ENCODE assay signal across 8 cellular contexts in the genomic region with DNA sequence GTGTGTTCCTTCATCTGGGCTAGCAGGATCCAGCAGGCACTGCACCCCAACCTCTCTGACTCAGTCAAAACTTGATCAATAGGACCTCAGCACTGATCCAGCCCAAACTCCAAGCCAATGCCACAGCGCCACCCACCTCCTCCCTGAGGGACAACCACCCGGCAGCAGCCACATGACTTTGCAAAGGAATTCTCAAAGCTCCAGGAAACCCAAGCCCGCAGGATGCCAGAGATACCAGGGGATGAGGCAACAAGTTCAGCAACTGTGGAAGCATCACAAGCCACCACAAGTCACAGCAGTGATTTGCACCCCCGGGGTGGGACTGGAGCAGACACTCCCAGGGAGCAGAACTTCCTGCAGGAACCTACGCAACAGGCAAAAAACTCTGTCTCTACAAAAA. TPM values are rescaled to one million over a fixed set of nuclear protein-coding genes. Genes with fewer than 3 reads are reported as not detected.
DNase-seq lines count a peak whose midpoint lies in the region; ATAC-seq and TF ChIP-seq lines count a peak whose summit lies in the region.

No MANE protein-coding gene starts in this region.

- intact Hi-C loops in sciatic nerve (cut with DNase I): no loop called here

- peak overlapping the region; percentile 98 for H3K27ac ChIP-seq in RWPE2 (ENCODE audit: poor library complexity, severe bottlenecking)
- peak overlapping the region; percentile 97 for H3K27ac ChIP-seq in neutrophil

- H3K4me3 ChIP-seq in RWPE2 (ENCODE audit: severe bottlenecking) (no peak overlapping the region), neutrophil (ENCODE audit: low read depth in 1 of 2, low read length in 1 of 2) (peak overlapping the region; percentile 7 to 9)

- H3K36me3 ChIP-seq in RWPE2 (ENCODE audit: low read depth): peaks cover 70% of the 10 kb centered on the region
- no peaks in the 10 kb centered on the region for H3K36me3 ChIP-seq in neutrophil

- ATAC-seq in RWPE2 (ENCODE audit: low read depth): peak; percentile 63
- no peak for ATAC-seq in HG03045 (IDR thresholded peaks at IDR 0.05; ENCODE audit: unreplicated experiment)
- no peak for ATAC-seq in sciatic nerve

- DNase-seq in Caki2 (ENCODE audit: low read depth) (peak; percentile 88), RWPE2 (ENCODE audit: low spot score) (peak; percentile 98), fibroblast of gingiva (ENCODE audit: low read depth) (peak; percentile 94), T-helper 2 cell (no peak), T-helper 1 cell (no peak), sciatic nerve (ENCODE audit: low spot score) (no peak)

- H3K27me3 ChIP-seq in RWPE2 (ENCODE audit: insufficient read depth, poor library complexity, severe bottlenecking): no peaks in the 10 kb centered on the region
- H3K27me3 ChIP-seq in neutrophil: no peaks in the 10 kb centered on the region

- in situ Hi-C loops in Caki2 (cut with HindIII; ENCODE audit: low pct_unique_long_range_greater_than_20kb, low sequenced_read_pairs): no loop called here

- TF ChIP-seq CTCF in RWPE2 (IDR thresholded peaks at IDR 0.05; ENCODE audit: poor library complexity, severe bottlenecking) (peak; percentile 88), neutrophil (IDR thresholded peaks at IDR 0.05) (peak; percentile 50)

- H3K9me3 ChIP-seq in RWPE2 (ENCODE audit: severe bottlenecking) (no peaks in the 10 kb centered on the region), neutrophil (no peaks in the 10 kb centered on the region)

- H3K4me1 ChIP-seq in RWPE2 (ENCODE audit: insufficient read depth, poor library complexity, severe bottlenecking) (peaks cover 96% of the 10 kb centered on the region), neutrophil (ENCODE audit: control insufficient read depth in 1 of 2, insufficient read depth in 1 of 2, low read depth in 1 of 2, low read length in 1 of 2) (peaks cover 98 to 100% of the 10 kb centered on the region in 2 experiments)

RNA-seq across cellular contexts. Expression of a gene that starts 37.3 kb away (rescaled TPM):
- 53.5 and 57.0 TPM in 2 replicates for total RNA-seq in Caki2 (2014; rRNA removed; shearing (Covaris generic); ENCODE audit: low replicate concordance)
- 216 TPM for total RNA-seq in sciatic nerve

Comparison
In these comparisons a context has a peak if more than half of its experiments do, and no peak if none do; other contexts are left out.
1. DNase-seq: peak in Caki2 (single experiment), RWPE2 (single experiment) and fibroblast of gingiva (single experiment); none in T-helper 2 cell (0 of 5), T-helper 1 cell (0 of 5) and sciatic nerve (single experiment).